Comparison of ENCODE assay signal across 9 cellular contexts in the genomic region with DNA sequence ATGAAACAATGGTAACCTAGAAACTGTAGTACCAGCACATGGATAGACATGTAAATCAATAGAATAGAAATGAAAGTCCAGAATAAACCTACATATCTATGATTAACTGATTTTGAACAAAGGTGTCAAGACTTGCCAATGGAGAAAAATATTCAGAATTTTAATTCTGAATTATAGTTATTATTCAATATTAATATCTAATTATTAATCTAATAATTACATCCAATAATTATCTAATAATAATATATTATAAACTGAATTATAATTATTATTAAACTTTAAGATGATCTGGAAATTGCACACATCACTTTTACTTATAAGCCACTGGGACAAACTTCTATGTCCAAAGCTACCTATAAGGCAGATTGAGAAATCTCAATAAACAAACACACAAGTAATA.
"Had no signal": no experiment of that assay in that cellular context is flagged by ENCODE, and none has a peak within 500 bp of the region (broad histone marks: within the 10 kb centered on the region; RNA-seq: fewer than 3 reads in every experiment).

No MANE protein-coding gene starts in this region.

- H3K9ac ChIP-seq: GM23248 had no signal

- H3K4me3 ChIP-seq: GM23248, HAP-1 had no signal

- FAIRE-seq: HepG2 had no signal

- ATAC-seq: HCT116, HepG2 had no signal

- DNase-seq: GM23248, GOT3, H7, HFFc6 had no signal

- H3K4me1 Mint-ChIP-seq: IgD-negative memory B cell had no signal

- H3K27ac ChIP-seq: GM23248, HL-60 had no signal

- H3K36me3 ChIP-seq: HAP-1 had no signal

- H3K9me3 ChIP-seq: HAP-1 had no signal

- H3K27me3 Mint-ChIP-seq: IgD-negative memory B cell had no signal

- H3K4me1 ChIP-seq: HAP-1 had no signal

- H3K27ac Mint-ChIP-seq: HFFc6, IgD-negative memory B cell had no signal

- H2AFZ ChIP-seq: GM23248 had no signal

- H3K4me3 Mint-ChIP-seq: HFFc6, IgD-negative memory B cell had no signal
